Comparison of ENCODE assay signal across 9 cellular contexts in genomic region chr5:130141689-130142320, GRCh38.
DNase-seq lines count a peak whose midpoint lies in the region; ATAC-seq and TF ChIP-seq lines count a peak whose summit lies in the region.
"Had no signal": no experiment of that assay in that cellular context is flagged by ENCODE, and none has a peak within 500 bp of the region (broad histone marks: within the 10 kb centered on the region; RNA-seq: fewer than 3 reads in every experiment).

No MANE protein-coding gene starts in this region.

- BruUV-seq in MCF 10A (replicated peaks; lab: Mats Ljungman, UMichigan), result no TSS peak
- no TSS peak for BruUV-seq in HCT116 (replicated peaks; lab: Mats Ljungman, UMichigan)

- peak; percentile 80 for ATAC-seq in HCT116

- no peaks in the 10 kb centered on the region for H3K9me2 ChIP-seq in HCT116 (ENCODE audit: insufficient read depth)

- H3K79me2 ChIP-seq in HCT116 (ENCODE audit: insufficient read depth, low read length), result no peaks in the 10 kb centered on the region

- POLR2A ChIA-PET in MCF 10A (lab: Yijun Ruan, JAX) (interaction anchor here (0.5 to 0.6 kb wide), 2 partner anchors 178 to 422 kb away, joined by 3 to 4 read pairs; no protein-coding TSS in a partner anchor), HCT116 (lab: Charles Lee) (no interaction called here)

- DNase-seq in MCF 10A (ENCODE audit: unreplicated experiment) (peak; percentile 60), breast epithelium (ENCODE audit: low spot score in 2 of 2) (no peak), HCT116 (ENCODE audit: low read depth, low spot score) (no peak), NCI-H226 (peak; percentile 33), fibroblast of the aortic adventitia (ENCODE audit: low read depth) (peak; percentile 55), spleen (no peak), NCI-H510A (lab: John Stamatoyannopoulos, UW) (no peak), amniotic stem cell (lab: John Stamatoyannopoulos, UW) (no peak)

- no peak overlapping the region for H2AFZ ChIP-seq in HCT116 (ENCODE audit: low read depth, low read length, poor library complexity, severe bottlenecking)

- H3K4me1 ChIP-seq in breast epithelium, result no peaks in the 10 kb centered on the region
- H3K4me1 ChIP-seq in HCT116 (ENCODE audit: control insufficient read depth in 1 of 2, insufficient read depth in 2 of 2, low read length in 2 of 2), result no peaks in the 10 kb centered on the region
- H3K4me1 ChIP-seq in spleen, result no peaks in the 10 kb centered on the region

- H3K9me3 ChIP-seq in breast epithelium (no peaks in the 10 kb centered on the region), HCT116 (ENCODE audit: control insufficient read depth in 1 of 2, insufficient read depth in 1 of 2, low read depth in 1 of 2, low read length in 2 of 2) (no peaks in the 10 kb centered on the region), spleen (peaks cover 0 to 5% (median 0%) of the 10 kb centered on the region in 8 donors)

- no peak overlapping the region for H3K4me2 ChIP-seq in HCT116 (ENCODE audit: low read length)

- no peak for TF ChIP-seq POLR2A in breast epithelium (IDR thresholded peaks at IDR 0.05)
- no peak for TF ChIP-seq POLR2A in HCT116 (IDR thresholded peaks at IDR 0.05; ENCODE audit: borderline replicate concordance, extremely low read depth, insufficient read depth, insufficient read length)
- no peak for TF ChIP-seq POLR2A in spleen (IDR thresholded peaks at IDR 0.05)

- CTCF ChIA-PET in MCF 10A (lab: Yijun Ruan, JAX), result interaction anchor here (0.6 to 1.6 kb wide), 9 partner anchors 10 to 637 kb away, joined by 3 to 7 read pairs (median 3); no protein-coding TSS in a partner anchor
- CTCF ChIA-PET in HCT116 (lab: Charles Lee), result interaction anchor here (1.8 to 1.9 kb wide), 2 partner anchors 242 to 371 kb away, joined by 9 to 10 read pairs; no protein-coding TSS in a partner anchor

- no peaks in the 10 kb centered on the region for H4K20me1 ChIP-seq in HCT116 (ENCODE audit: insufficient read depth)

- intact Hi-C loops in MCF 10A (cut with micrococcal nuclease) (loop anchor here (1.0 to 2.0 kb wide), 2 partner anchors 243 to 371 kb away; no protein-coding TSS in a partner anchor), breast epithelium (cut with DNase I; ENCODE audit: low total_unique reads) (no loop called here), HCT116 (cut with micrococcal nuclease) (loop anchor here (1.0 to 2.0 kb wide), 2 partner anchors 243 to 371 kb away; no protein-coding TSS in a partner anchor), spleen (cut with DNase I; ENCODE audit: low total_unique reads) (no loop called here)

- WGBS in spleen, 5 donors, result 67 to 76% (median 74%) methylated on average over 2 of the region's 2 CpGs

- H3K36me3 Mint-ChIP-seq in MCF 10A (ENCODE audit: insufficient read depth, unreplicated experiment), result peaks cover 6% of the 10 kb centered on the region

- RAD21 ChIA-PET in HCT116 (lab: Charles Lee; ENCODE audit: low non-redundant PET in 1 of 2, low total read pairs in 2 of 2, uncharacterized antibody in 2 of 2, unreplicated experiment in 2 of 2), result no interaction called here

- no peaks in the 10 kb centered on the region for H3K9me3 Mint-ChIP-seq in MCF 10A (ENCODE audit: unreplicated experiment)
- H3K9me3 Mint-ChIP-seq: central memory CD8-positive, alpha-beta T cell had no signal

- no peak overlapping the region for H3K27ac Mint-ChIP-seq in MCF 10A (ENCODE audit: low read depth, unreplicated experiment)

- no peak overlapping the region for H3K4me3 ChIP-seq in breast epithelium
- no peak overlapping the region for H3K4me3 ChIP-seq in HCT116 (replicated peaks in 1 of 2; ENCODE audit: low read depth in 1 of 2, low read length in 2 of 2)
- no peak overlapping the region for H3K4me3 ChIP-seq in fibroblast of the aortic adventitia (ENCODE audit: low read depth, low read length)
- H3K4me3 ChIP-seq in spleen, result no peak overlapping the region

- TF ChIP-seq CTCF in MCF 10A (IDR thresholded peaks at IDR 0.05; ENCODE audit: unreplicated experiment) (peak; percentile 47), breast epithelium (IDR thresholded peaks at IDR 0.05) (no peak), HCT116 (IDR thresholded peaks at IDR 0.05 in 2 of 3, conservative IDR thresholded peaks at IDR 0.05 in 1 of 3; ENCODE audit: borderline replicate concordance in 1 of 3, insufficient read depth in 1 of 3, low read depth in 2 of 3, low read length in 2 of 3) (peak; percentile 19 to 64 (median 49); a peak in 5 of 6 replicates), fibroblast of the aortic adventitia (IDR thresholded peaks at IDR 0.05; ENCODE audit: insufficient read depth, low read length) (peak; percentile 78), spleen (IDR thresholded peaks at IDR 0.05 in 8 of 11, conservative IDR thresholded peaks at IDR 0.05 in 3 of 11) (peak in 6 of 11 experiments; percentile 12 to 52 (median 38))

- H3K36me3 ChIP-seq in breast epithelium (no peaks in the 10 kb centered on the region), HCT116 (ENCODE audit: control insufficient read depth in 1 of 2, insufficient read depth in 2 of 2, low read length in 2 of 2) (no peaks in the 10 kb centered on the region), spleen (no peaks in the 10 kb centered on the region)

- H3K27me3 ChIP-seq in breast epithelium (no peaks in the 10 kb centered on the region), HCT116 (ENCODE audit: insufficient read depth, low read length) (no peaks in the 10 kb centered on the region), spleen (replicated peaks in 1 of 7) (no peaks in the 10 kb centered on the region)

- no peak overlapping the region for H3K27ac ChIP-seq in breast epithelium
- H3K27ac ChIP-seq in HCT116 (ENCODE audit: low read depth, low read length), result no peak overlapping the region
- no peak overlapping the region for H3K27ac ChIP-seq in spleen

- peak; percentile 62 for TF ChIP-seq RAD21 in HCT116 (IDR thresholded peaks at IDR 0.05; ENCODE audit: low read depth)

- no peak overlapping the region for H3K9ac ChIP-seq in HCT116 (ENCODE audit: low read length)

- no peaks in the 10 kb centered on the region for H3K27me3 Mint-ChIP-seq in MCF 10A (ENCODE audit: insufficient read depth, unreplicated experiment)
- H3K27me3 Mint-ChIP-seq: central memory CD8-positive, alpha-beta T cell had no signal

- peaks cover 19% of the 10 kb centered on the region for H3K4me1 Mint-ChIP-seq in MCF 10A (ENCODE audit: insufficient read depth, unreplicated experiment)
- H3K4me1 Mint-ChIP-seq: central memory CD8-positive, alpha-beta T cell had no signal

- H3K4me3 Mint-ChIP-seq in MCF 10A (ENCODE audit: unreplicated experiment), result no peak overlapping the region
- H3K4me3 Mint-ChIP-seq: central memory CD8-positive, alpha-beta T cell had no signal

TF ChIP-seq in HCT116, 20 proteins besides CTCF, POLR2A, EP300 and RAD21:
- TF ChIP-seq TCF7L2 (IDR thresholded peaks at IDR 0.05; ENCODE audit: borderline replicate concordance, extremely low read depth, insufficient read depth, insufficient read length) (no peak), EZH2phosphoT487 (IDR thresholded peaks at IDR 0.05; ENCODE audit: borderline replicate concordance) (no peak), ZNF274 (IDR thresholded peaks at IDR 0.05; ENCODE audit: low read depth, low read length) (no peak), REST (IDR thresholded peaks at IDR 0.05; ENCODE audit: low read depth) (no peak), ZFX (IDR thresholded peaks at IDR 0.05) (no peak), ELF1 (IDR thresholded peaks at IDR 0.05; ENCODE audit: borderline replicate concordance, low read depth) (no peak), EGR1 (IDR thresholded peaks at IDR 0.05; ENCODE audit: low read depth) (no peak), MAX (IDR thresholded peaks at IDR 0.05) (no peak), CEBPB (IDR thresholded peaks at IDR 0.05; ENCODE audit: low read depth) (no peak), CBX3 (IDR thresholded peaks at IDR 0.05; ENCODE audit: low read depth) (no peak), FOSL1 (IDR thresholded peaks at IDR 0.05; ENCODE audit: low read depth) (no peak), EZH2 (IDR thresholded peaks at IDR 0.05) (no peak), SP1 (IDR thresholded peaks at IDR 0.05; ENCODE audit: low read depth) (no peak)

Comparison
In these comparisons a context has a peak if more than half of its experiments do, and no peak if none do; other contexts are left out.
1. DNase-seq: peak in MCF 10A (single experiment), NCI-H226 (single experiment) and fibroblast of the aortic adventitia (single experiment); none in breast epithelium (0 of 2), HCT116 (single experiment), spleen (single experiment), NCI-H510A (single experiment) and amniotic stem cell (single experiment).
2. CTCF ChIP-seq: peak in MCF 10A (single experiment), HCT116 (3 of 3), fibroblast of the aortic adventitia (single experiment) and spleen (6 of 11); none in breast epithelium (0 of 3).
3. intact Hi-C loops: an anchor here in MCF 10A (1.0 to 2.0 kb wide) and HCT116 (1.0 to 2.0 kb wide); none called in breast epithelium and spleen.